Comparison of ENCODE assay signal across 14 cellular contexts in the genomic region with DNA sequence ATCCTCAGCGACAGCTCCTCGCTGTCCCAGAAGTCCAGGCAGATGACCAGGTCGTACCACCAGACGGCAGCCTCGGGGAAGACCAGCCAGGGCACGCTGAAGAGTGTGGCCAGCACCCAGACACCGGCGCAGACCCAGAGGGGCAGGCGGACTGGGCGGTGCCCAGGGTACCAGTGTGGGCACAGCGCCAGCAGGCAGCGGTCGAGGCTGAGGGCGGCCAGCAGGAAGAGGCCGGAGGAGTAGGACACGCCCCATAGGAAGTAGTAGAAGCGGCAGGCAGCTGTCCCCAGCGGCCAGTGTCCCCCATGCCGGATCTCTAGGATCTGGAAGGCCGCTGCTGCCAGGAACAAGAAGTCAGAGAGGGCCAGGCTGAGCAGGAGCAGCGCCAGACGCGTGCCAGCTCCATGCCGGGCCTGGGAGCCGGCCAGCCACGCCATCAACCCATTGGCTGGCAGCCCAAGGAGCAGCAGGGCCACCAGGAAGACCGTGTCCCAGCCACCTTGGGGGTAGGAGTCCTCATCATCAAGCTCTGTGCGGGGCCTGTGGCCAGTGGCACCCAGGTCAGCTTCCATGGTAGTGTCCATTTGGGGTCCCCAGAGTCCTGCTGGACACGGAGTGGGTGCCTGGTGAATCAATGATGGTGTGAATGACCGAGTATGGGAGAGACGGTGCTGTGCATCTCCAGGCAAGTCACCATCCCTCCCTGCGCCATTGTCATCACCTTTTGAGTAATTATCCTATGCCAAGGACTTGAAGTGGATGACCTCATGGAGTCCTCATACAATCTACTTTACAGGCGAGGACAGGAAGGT. TPM values are rescaled to one million over a fixed set of nuclear protein-coding genes. Genes with fewer than 3 reads are reported as not detected.
A peak's percentile ranks its signal among the peaks of the same experiment; 100 is the strongest.
DNase-seq lines count a peak whose midpoint lies in the region; ATAC-seq, FAIRE-seq and TF ChIP-seq lines count a peak whose summit lies in the region.
"Had no signal": no experiment of that assay in that cellular context is flagged by ENCODE, and none has a peak within 500 bp of the region (broad histone marks: within the 10 kb centered on the region; RNA-seq: fewer than 3 reads in every experiment).

A gene with protein sequence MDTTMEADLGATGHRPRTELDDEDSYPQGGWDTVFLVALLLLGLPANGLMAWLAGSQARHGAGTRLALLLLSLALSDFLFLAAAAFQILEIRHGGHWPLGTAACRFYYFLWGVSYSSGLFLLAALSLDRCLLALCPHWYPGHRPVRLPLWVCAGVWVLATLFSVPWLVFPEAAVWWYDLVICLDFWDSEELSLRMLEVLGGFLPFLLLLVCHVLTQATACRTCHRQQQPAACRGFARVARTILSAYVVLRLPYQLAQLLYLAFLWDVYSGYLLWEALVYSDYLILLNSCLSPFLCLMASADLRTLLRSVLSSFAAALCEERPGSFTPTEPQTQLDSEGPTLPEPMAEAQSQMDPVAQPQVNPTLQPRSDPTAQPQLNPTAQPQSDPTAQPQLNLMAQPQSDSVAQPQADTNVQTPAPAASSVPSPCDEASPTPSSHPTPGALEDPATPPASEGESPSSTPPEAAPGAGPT (minus strand): TSS at position 589 of the 812 bp plus-strand sequence. CDS start 5 bp downstream, at position 584.

- peak within 1 kb of the TSS; percentile 66 for H3K27ac Mint-ChIP-seq in astrocyte (ENCODE audit: unreplicated experiment)
- H3K27ac Mint-ChIP-seq: activated CD8-positive, alpha-beta T cell treated with anti-CD3 and anti-CD28 coated beads for 36 hours; stimulated activated naive CD8-positive, alpha-beta T cell treated with anti-CD3 and anti-CD28 coated beads, Interleukin-15, Interleukin-2, amounts not matched to agents 100 ng/mL and 50 ng/mL, for 24 hours had no signal

- peaks cover 3% of the 10 kb centered on the region for H3K36me3 Mint-ChIP-seq in astrocyte (ENCODE audit: low read depth, unreplicated experiment)

- H3K4me2 ChIP-seq in astrocyte (ENCODE audit: low read length): no peak within 1 kb of the TSS

- H3K9me3 ChIP-seq in heart left ventricle (no peaks in the 10 kb centered on the region), astrocyte (ENCODE audit: insufficient read depth, low read depth, low read length) (no peaks in the 10 kb centered on the region), lower lobe of right lung (no peaks in the 10 kb centered on the region)

- H3K36me3 ChIP-seq in heart left ventricle (no peaks in the 10 kb centered on the region), astrocyte (ENCODE audit: insufficient read depth, low read length) (no peaks in the 10 kb centered on the region), lower lobe of right lung (no peaks in the 10 kb centered on the region)

- ATAC-seq in heart left ventricle: peak in 3 of 4 donors; percentile 42 to 68 (median 57)
- ATAC-seq in lower lobe of right lung: peak; percentile 55 to 65
- ATAC-seq in HG02870 (IDR thresholded peaks at IDR 0.05; ENCODE audit: unreplicated experiment): no peak
- ATAC-seq: activated CD8-positive, alpha-beta T cell treated with anti-CD3 and anti-CD28 coated beads for 36 hours; effector memory CD8-positive, alpha-beta T cell had no signal

- peak within 1 kb of the TSS; percentile 47 for H2AFZ ChIP-seq in astrocyte (ENCODE audit: low read depth, low read length)

- intact Hi-C loops in heart left ventricle (cut with DNase I) (no loop called here), cardiac septum (cut with DNase I) (no loop called here), lower lobe of right lung (cut with DNase I) (no loop called here)

- DNase-seq in heart left ventricle: peak in 3 of 5 donors; percentile 47 to 80 (median 52)
- DNase-seq in cardiac septum (ENCODE audit: low spot score): no peak
- DNase-seq in astrocyte (ENCODE audit: low read depth): no peak
- DNase-seq in lower lobe of right lung: no peak
- no peak for DNase-seq in AG08395 (ENCODE audit: low spot score)
- no peak for DNase-seq in NK-92 treated with Interleukin-12 subunit alpha and Interleukin-12 subunit beta, amount 100 ng/mL, for 24 hours (lab: John Stamatoyannopoulos, UW)
- no peak for DNase-seq in EL
- DNase-seq: activated CD8-positive, alpha-beta T cell treated with anti-CD3 and anti-CD28 coated beads for 36 hours; effector memory CD8-positive, alpha-beta T cell; hippocampal formation had no signal

- H3K27ac ChIP-seq in heart left ventricle: peak within 1 kb of the TSS in 11 of 12 donors; percentile 1 to 69 (median 27)
- H3K27ac ChIP-seq in astrocyte (ENCODE audit: low read depth, low read length): no peak within 1 kb of the TSS
- H3K27ac ChIP-seq in lower lobe of right lung: peak within 1 kb of the TSS; percentile 67

- no peaks in the 10 kb centered on the region for H3K9me3 Mint-ChIP-seq in astrocyte (ENCODE audit: unreplicated experiment)
- H3K9me3 Mint-ChIP-seq: activated CD8-positive, alpha-beta T cell treated with anti-CD3 and anti-CD28 coated beads for 36 hours; effector memory CD8-positive, alpha-beta T cell; stimulated activated naive CD8-positive, alpha-beta T cell treated with anti-CD3 and anti-CD28 coated beads, Interleukin-15, Interleukin-2, amounts not matched to agents 100 ng/mL and 50 ng/mL, for 24 hours had no signal

- TF ChIP-seq POLR2A in heart left ventricle (IDR thresholded peaks at IDR 0.05): no peak

- FAIRE-seq in astrocyte (lab: Jason Lieb, UNC): no peak
- FAIRE-seq: H54 had no signal

- H3K79me2 ChIP-seq in astrocyte (ENCODE audit: insufficient read depth, low read length): no peaks in the 10 kb centered on the region

- H3K4me1 ChIP-seq in heart left ventricle (peaks cover 0 to 38% (median 5%) of the 10 kb centered on the region in 12 donors), astrocyte (ENCODE audit: insufficient read depth, low read length) (no peaks in the 10 kb centered on the region), lower lobe of right lung (peaks cover 12% of the 10 kb centered on the region)

- no peak within 1 kb of the TSS for H3K4me3 Mint-ChIP-seq in astrocyte (ENCODE audit: unreplicated experiment)
- H3K4me3 Mint-ChIP-seq: activated CD8-positive, alpha-beta T cell treated with anti-CD3 and anti-CD28 coated beads for 36 hours; effector memory CD8-positive, alpha-beta T cell; stimulated activated naive CD8-positive, alpha-beta T cell treated with anti-CD3 and anti-CD28 coated beads, Interleukin-15, Interleukin-2, amounts not matched to agents 100 ng/mL and 50 ng/mL, for 24 hours had no signal

- WGBS in heart left ventricle, 4 donors: 61 to 84% (median 69%) methylated on average over 21 to 33 of the region's 33 CpGs

- H3K9ac ChIP-seq in astrocyte (ENCODE audit: low read length): no peak within 1 kb of the TSS

- no peaks in the 10 kb centered on the region for H3K4me1 Mint-ChIP-seq in astrocyte (ENCODE audit: low read depth, unreplicated experiment)

- peak in 4 of 12 donors; percentile 8 to 31 (median 22) for TF ChIP-seq CTCF in heart left ventricle (IDR thresholded peaks at IDR 0.05)
- no peak for TF ChIP-seq CTCF in astrocyte (IDR thresholded peaks at IDR 0.05; ENCODE audit: insufficient read depth, low read depth, low read length)
- peak; percentile 24 for TF ChIP-seq CTCF in lower lobe of right lung (IDR thresholded peaks at IDR 0.05)

- H3K4me3 ChIP-seq in heart left ventricle: peak within 1 kb of the TSS in 8 of 12 donors; percentile 15 to 33 (median 28)
- H3K4me3 ChIP-seq in astrocyte (ENCODE audit: insufficient read depth, low read depth, low read length): no peak within 1 kb of the TSS
- H3K4me3 ChIP-seq in lower lobe of right lung: peak within 1 kb of the TSS; percentile 44

- H3K27me3 ChIP-seq in heart left ventricle: no peaks in the 10 kb centered on the region
- H3K27me3 ChIP-seq in astrocyte (ENCODE audit: insufficient read depth, low read length): no peaks in the 10 kb centered on the region
- H3K27me3 ChIP-seq in lower lobe of right lung (ENCODE audit: low read depth): no peaks in the 10 kb centered on the region

- H4K20me1 ChIP-seq in astrocyte (ENCODE audit: insufficient read depth, low read length): no peaks in the 10 kb centered on the region

- peaks cover 12% of the 10 kb centered on the region for H3K27me3 Mint-ChIP-seq in astrocyte (ENCODE audit: low read depth, unreplicated experiment)
- H3K27me3 Mint-ChIP-seq: activated CD8-positive, alpha-beta T cell treated with anti-CD3 and anti-CD28 coated beads for 36 hours; effector memory CD8-positive, alpha-beta T cell; stimulated activated naive CD8-positive, alpha-beta T cell treated with anti-CD3 and anti-CD28 coated beads, Interleukin-15, Interleukin-2, amounts not matched to agents 100 ng/mL and 50 ng/mL, for 24 hours had no signal

RNA-seq across cellular contexts. Expression of the gene that starts here (rescaled TPM):
- not detected for total RNA-seq in heart left ventricle
- polyA plus RNA-seq in heart left ventricle: not detected
- not detected for total RNA-seq in cardiac septum
- not detected in 2 replicates for total RNA-seq in astrocyte
- total RNA-seq in lower lobe of right lung: not detected
- total RNA-seq: activated CD8-positive, alpha-beta T cell treated with anti-CD3 and anti-CD28 coated beads for 36 hours; NCI-H460 had no signal

Comparison
In these comparisons a context has a peak if more than half of its experiments do, and no peak if none do; other contexts are left out.
1. Peak in DNase-seq, ATAC-seq, H3K4me3 ChIP-seq and H3K27ac ChIP-seq in heart left ventricle; RNA of the gene not detected or under 1 TPM.
2. Peak in ATAC-seq, H3K4me3 ChIP-seq and H3K27ac ChIP-seq in lower lobe of right lung; RNA of the gene not detected or under 1 TPM.